26 cellular contexts compared by ENCODE assay signal in genomic region chr3:33141006-33141405, GRCh38.
"Had no signal": no experiment of that assay in that cellular context is flagged by ENCODE, and none has a peak within 500 bp of the region (broad histone marks: within the 10 kb centered on the region; RNA-seq: fewer than 3 reads in every experiment).

No MANE protein-coding gene starts in this region.

- H3K9me3 Mint-ChIP-seq: activated CD4-positive, alpha-beta memory T cell treated with anti-CD3 and anti-CD28 coated beads for 36 hours; activated naive CD4-positive, alpha-beta T cell treated with anti-CD3 and anti-CD28 coated beads, Interleukin-2, amount 50 U/mL, for 24 hours; activated naive CD8-positive, alpha-beta T cell treated with anti-CD3 and anti-CD28 coated beads, Interleukin-2, amount 50 U/mL, for 24 hours; activated T-cell treated with anti-CD3 and anti-CD28 coated beads, Interleukin-2, amount 50 U/mL, for 4 hours; activated T-helper 2 cell treated with anti-CD3 and anti-CD28 coated beads, Interferon-gamma antibody, Interleukin-2, Interleukin-4, amounts not matched to agents 10 μg/mL and 5 μg/mL and 100 μg/mL, durations not matched to agents 14 hours and 24 hours and 36 hours; naive thymus-derived CD4-positive, alpha-beta T cell; neural crest cell; stimulated activated naive CD8-positive, alpha-beta T cell treated with anti-CD3 and anti-CD28 coated beads, Interleukin-15, amount 100 ng/mL, for 72 hours; type B pancreatic cell had no signal

- H3K4me1 ChIP-seq: foreskin keratinocyte, parathyroid adenoma, psoas muscle, uterus had no signal

- H3K4me1 Mint-ChIP-seq: activated naive CD4-positive, alpha-beta T cell treated with anti-CD3 and anti-CD28 coated beads, Interleukin-2, amount 50 U/mL, for 24 hours; activated naive CD8-positive, alpha-beta T cell treated with anti-CD3 and anti-CD28 coated beads, Interleukin-2, amount 50 U/mL, for 24 hours; stimulated activated naive CD8-positive, alpha-beta T cell treated with anti-CD3 and anti-CD28 coated beads, Interleukin-15, amount 100 ng/mL, for 72 hours had no signal

- H3K9ac ChIP-seq: parathyroid adenoma had no signal

- H2AFZ ChIP-seq: parathyroid adenoma had no signal

- DNase-seq: activated CD4-positive, alpha-beta memory T cell treated with anti-CD3 and anti-CD28 coated beads for 36 hours; activated CD4-positive, alpha-beta T cell treated with anti-CD3 and anti-CD28 coated beads for 48 hours; activated naive CD8-positive, alpha-beta T cell treated with anti-CD3 and anti-CD28 coated beads, Interleukin-2, amount 50 U/mL, for 24 hours; activated T-cell treated with anti-CD3 and anti-CD28 coated beads, Interleukin-2, amount 50 U/mL, for 4 hours; brain microvascular endothelial cell; central memory CD4-positive, alpha-beta T cell; foreskin keratinocyte; heart left ventricle; midbrain; naive thymus-derived CD4-positive, alpha-beta T cell; nucleus accumbens; psoas muscle; stimulated activated CD4-positive, alpha-beta T cell treated with anti-CD3 and anti-CD28 coated beads, Interleukin-2, amount 100 ng/mL, for 48 hours; stimulated activated naive CD8-positive, alpha-beta T cell treated with anti-CD3 and anti-CD28 coated beads, Interleukin-15, amount 100 ng/mL, for 72 hours; substantia nigra; T-helper 17 cell; T1000; uterus; WERI-Rb-1 had no signal

- H3K27ac ChIP-seq: brain microvascular endothelial cell, foreskin keratinocyte, heart left ventricle, parathyroid adenoma, psoas muscle, uterus, WERI-Rb-1 had no signal

- H3K27me3 ChIP-seq: brain microvascular endothelial cell, foreskin keratinocyte, heart left ventricle, uterus had no signal

- H3K4me3 Mint-ChIP-seq: activated CD4-positive, alpha-beta memory T cell treated with anti-CD3 and anti-CD28 coated beads for 36 hours; activated naive CD4-positive, alpha-beta T cell treated with anti-CD3 and anti-CD28 coated beads, Interleukin-2, amount 50 U/mL, for 24 hours; activated naive CD8-positive, alpha-beta T cell treated with anti-CD3 and anti-CD28 coated beads, Interleukin-2, amount 50 U/mL, for 24 hours; activated T-cell treated with anti-CD3 and anti-CD28 coated beads, Interleukin-2, amount 50 U/mL, for 4 hours; naive thymus-derived CD4-positive, alpha-beta T cell; neural crest cell; stimulated activated naive CD8-positive, alpha-beta T cell treated with anti-CD3 and anti-CD28 coated beads, Interleukin-15, amount 100 ng/mL, for 72 hours; T-helper 17 cell; type B pancreatic cell had no signal

- H3K27me3 Mint-ChIP-seq: activated CD4-positive, alpha-beta memory T cell treated with anti-CD3 and anti-CD28 coated beads for 36 hours; activated naive CD4-positive, alpha-beta T cell treated with anti-CD3 and anti-CD28 coated beads, Interleukin-2, amount 50 U/mL, for 24 hours; activated naive CD8-positive, alpha-beta T cell treated with anti-CD3 and anti-CD28 coated beads, Interleukin-2, amount 50 U/mL, for 24 hours; naive thymus-derived CD4-positive, alpha-beta T cell; stimulated activated naive CD8-positive, alpha-beta T cell treated with anti-CD3 and anti-CD28 coated beads, Interleukin-15, amount 100 ng/mL, for 72 hours; T-helper 17 cell; type B pancreatic cell had no signal

- H3K27ac Mint-ChIP-seq: activated CD4-positive, alpha-beta memory T cell treated with anti-CD3 and anti-CD28 coated beads for 36 hours; activated naive CD4-positive, alpha-beta T cell treated with anti-CD3 and anti-CD28 coated beads, Interleukin-2, amount 50 U/mL, for 24 hours; activated naive CD8-positive, alpha-beta T cell treated with anti-CD3 and anti-CD28 coated beads, Interleukin-2, amount 50 U/mL, for 24 hours; activated T-helper 2 cell treated with anti-CD3 and anti-CD28 coated beads, Interferon-gamma antibody, Interleukin-2, Interleukin-4, amounts not matched to agents 10 μg/mL and 5 μg/mL and 100 μg/mL, durations not matched to agents 14 hours and 24 hours and 36 hours; naive thymus-derived CD4-positive, alpha-beta T cell; T-helper 17 cell; type B pancreatic cell had no signal

- H3K9me3 ChIP-seq: heart left ventricle, psoas muscle, uterus had no signal

- H3K79me2 ChIP-seq: parathyroid adenoma had no signal

- H3K36me3 ChIP-seq: uterus had no signal

- ATAC-seq: activated CD4-positive, CD25-positive, alpha-beta regulatory T cell treated with anti-CD3 and anti-CD28 coated beads, Interleukin-2, amount 50 U/mL, for 24 hours; activated naive CD8-positive, alpha-beta T cell treated with anti-CD3 and anti-CD28 coated beads, Interleukin-2, amount 50 U/mL, for 24 hours; activated T-cell treated with anti-CD3 and anti-CD28 coated beads, Interleukin-2, amount 50 U/mL, for 4 hours; esophagus mucosa; foreskin keratinocyte; heart left ventricle; naive thymus-derived CD4-positive, alpha-beta T cell; psoas muscle; stimulated activated naive CD8-positive, alpha-beta T cell treated with anti-CD3 and anti-CD28 coated beads, Interleukin-15, amount 100 ng/mL, for 72 hours; T-helper 17 cell had no signal

- H3K4me3 ChIP-seq: heart left ventricle, psoas muscle, uterus had no signal
